In the genomic region with DNA sequence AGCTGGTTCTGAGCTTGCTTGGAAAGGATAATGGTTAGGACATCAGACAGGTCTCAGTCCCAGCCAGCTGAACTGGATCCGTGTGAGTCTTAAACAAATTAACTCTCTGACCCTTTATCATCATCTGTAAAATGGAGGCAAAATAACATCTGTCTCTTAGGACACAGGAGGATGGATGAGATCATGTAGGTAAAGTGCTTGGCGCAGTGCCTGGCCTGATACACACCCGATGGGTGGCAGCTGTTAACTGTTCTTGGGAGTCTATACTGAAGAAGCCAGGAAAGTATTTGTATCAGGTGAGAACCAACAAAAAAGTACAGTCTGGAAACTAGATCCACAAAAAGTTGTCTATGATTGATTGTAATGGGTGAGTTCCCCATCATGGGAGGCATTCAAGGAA, we compare ENCODE assay signal across 21 cellular contexts.
DNase-seq lines count a peak whose midpoint lies in the region; ATAC-seq, FAIRE-seq and TF ChIP-seq lines count a peak whose summit lies in the region.
"Had no signal": no experiment of that assay in that cellular context is flagged by ENCODE, and none has a peak within 500 bp of the region (broad histone marks: within the 10 kb centered on the region; RNA-seq: fewer than 3 reads in every experiment).

No MANE protein-coding gene starts in this region.

- BruUV-seq in OCI-LY7 (replicated peaks; lab: Mats Ljungman, UMichigan) (no TSS peak), A673 (replicated peaks; lab: Mats Ljungman, UMichigan) (no TSS peak)

- no peak overlapping the region for H3K4me2 ChIP-seq in OCI-LY7 (ENCODE audit: low read length)

- peak; percentile 92 for DNase-seq in DMS 273 (lab: John Stamatoyannopoulos, UW; ENCODE audit: unreplicated experiment)
- peak; percentile 9 for DNase-seq in NCI-H1105 (lab: John Stamatoyannopoulos, UW)
- peak; percentile 85 for DNase-seq in NCI-H69 (lab: John Stamatoyannopoulos, UW)
- DNase-seq in bronchial epithelial cell (ENCODE audit: low read depth), result no peak
- no peak for DNase-seq in OCI-LY7 (ENCODE audit: low spot score)
- DNase-seq in A673 (ENCODE audit: low spot score), result no peak
- DNase-seq: ACHN, KBM-7, MV-4-11, NCI-H1417 treated with DMSO at 0.1 percent for 48 hours, NCI-H187 treated with DMSO at 0.1 percent for 48 hours, NCI-H446, NCI-H526 treated with DMSO at 0.1 percent for 48 hours, Peyer's patch, SIG-M5 had no signal

- H3K9me3 ChIP-seq in OCI-LY7 (ENCODE audit: low read length) (no peaks in the 10 kb centered on the region), A673 (ENCODE audit: low read depth, low read length, poor library complexity, severe bottlenecking) (no peaks in the 10 kb centered on the region)
- H3K9me3 ChIP-seq: Peyer's patch had no signal

- peak; percentile 66 for FAIRE-seq in bronchial epithelial cell (lab: Jason Lieb, UNC)
- FAIRE-seq: D721Med, G401.6, GM19239, H54 had no signal

- TF ChIP-seq CTCF in bronchial epithelial cell (IDR thresholded peaks at IDR 0.05; ENCODE audit: insufficient read depth, low read length, severe bottlenecking), result no peak
- no peak for TF ChIP-seq CTCF in OCI-LY7 (conservative IDR thresholded peaks at IDR 0.05; ENCODE audit: low read length)
- TF ChIP-seq CTCF in A673 (conservative IDR thresholded peaks at IDR 0.05; ENCODE audit: low read depth, low read length), result no peak

- no peak overlapping the region for H3K4me3 ChIP-seq in bronchial epithelial cell (ENCODE audit: low read depth, low read length)
- no peak overlapping the region for H3K4me3 ChIP-seq in OCI-LY7 (ENCODE audit: low read depth, low read length, poor library complexity, severe bottlenecking)
- H3K4me3 ChIP-seq in A673 (ENCODE audit: low read depth, low read length, poor library complexity, severe bottlenecking), result no peak overlapping the region
- H3K4me3 ChIP-seq: Peyer's patch, SK-N-MC had no signal

- H3K36me3 ChIP-seq in bronchial epithelial cell (ENCODE audit: control insufficient read depth, insufficient read depth, low read length), result no peaks in the 10 kb centered on the region
- no peaks in the 10 kb centered on the region for H3K36me3 ChIP-seq in OCI-LY7 (ENCODE audit: insufficient read depth, low read length)
- no peaks in the 10 kb centered on the region for H3K36me3 ChIP-seq in A673 (ENCODE audit: insufficient read depth, low read length, poor library complexity, severe bottlenecking)
- H3K36me3 ChIP-seq: Peyer's patch had no signal

- no peak overlapping the region for H2AFZ ChIP-seq in OCI-LY7 (ENCODE audit: low read length)

- H4K20me1 ChIP-seq in OCI-LY7 (ENCODE audit: insufficient read depth, low read length), result no peaks in the 10 kb centered on the region

- H3K79me2 ChIP-seq in OCI-LY7 (ENCODE audit: insufficient read depth, low read depth, low read length), result no peaks in the 10 kb centered on the region

- H3K27ac ChIP-seq in OCI-LY7 (ENCODE audit: low read depth, low read length, poor library complexity, severe bottlenecking), result no peak overlapping the region
- H3K27ac ChIP-seq in A673 (ENCODE audit: low read depth, low read length, poor library complexity, severe bottlenecking), result no peak overlapping the region
- H3K27ac ChIP-seq: Peyer's patch, SK-N-MC had no signal

- CTCF ChIA-PET in OCI-LY7 (lab: Charles Lee; ENCODE audit: unreplicated experiment), result no interaction called here
- CTCF ChIA-PET in A673 (lab: Charles Lee), result no interaction called here

- intact Hi-C loops in OCI-LY7 (cut with micrococcal nuclease; ENCODE audit: unreplicated experiment), result no loop called here
- intact Hi-C loops in A673 (cut with micrococcal nuclease; ENCODE audit: unreplicated experiment), result no loop called here

- H3K9me2 ChIP-seq in OCI-LY7 (ENCODE audit: insufficient read depth, low read length), result no peaks in the 10 kb centered on the region

- H3K27me3 ChIP-seq in bronchial epithelial cell (ENCODE audit: control insufficient read depth, insufficient read depth, low read length) (no peaks in the 10 kb centered on the region), A673 (replicated peaks; ENCODE audit: insufficient read depth, low read depth, low read length, poor library complexity) (no peaks in the 10 kb centered on the region)
- H3K27me3 ChIP-seq: Peyer's patch had no signal

- ATAC-seq in GM18502 (IDR thresholded peaks at IDR 0.05; ENCODE audit: poor library complexity, unreplicated experiment), result no peak

- no peaks in the 10 kb centered on the region for H3K4me1 ChIP-seq in OCI-LY7 (ENCODE audit: insufficient read depth, low read length, poor library complexity, severe bottlenecking)
- H3K4me1 ChIP-seq in A673 (ENCODE audit: insufficient read depth, low read length, poor library complexity, severe bottlenecking), result peaks cover 45% of the 10 kb centered on the region
- H3K4me1 ChIP-seq: Peyer's patch had no signal

- POLR2A ChIA-PET in OCI-LY7 (lab: Charles Lee), result no interaction called here
- POLR2A ChIA-PET in A673 (lab: Charles Lee; ENCODE audit: low non-redundant PET), result no interaction called here

Comparison
In these comparisons a context has a peak if more than half of its experiments do, and no peak if none do; other contexts are left out.
1. DNase-seq: peak in DMS 273 (single experiment), NCI-H1105 (single experiment) and NCI-H69 (single experiment); none in bronchial epithelial cell (single experiment), OCI-LY7 (single experiment) and A673 (single experiment).